ENCODE assay signal across 15 cellular contexts in genomic region chr18:65610939-65611338, GRCh38.
A peak's percentile ranks its signal among the peaks of the same experiment; 100 is the strongest.
DNase-seq lines count a peak whose midpoint lies in the region; ATAC-seq lines count a peak whose summit lies in the region.
"Had no signal": no experiment of that assay in that cellular context is flagged by ENCODE, and none has a peak within 500 bp of the region (broad histone marks: within the 10 kb centered on the region; RNA-seq: fewer than 3 reads in every experiment).

No MANE protein-coding gene starts in this region.

- peaks cover 0 to 3% (median 0%) of the 10 kb centered on the region in 3 donors for H3K36me3 Mint-ChIP-seq in immature natural killer cell

- no peaks in the 10 kb centered on the region for H3K36me3 ChIP-seq in HAP-1 (replicated peaks)
- H3K36me3 ChIP-seq in SK-N-MC (ENCODE audit: insufficient read depth, low read length), result no peaks in the 10 kb centered on the region
- H3K36me3 ChIP-seq in iPS DF 6.9 (ENCODE audit: control insufficient read depth, insufficient read depth, low read length), result no peaks in the 10 kb centered on the region
- no peaks in the 10 kb centered on the region for H3K36me3 ChIP-seq in neuronal stem cell (replicated peaks in 1 of 2; ENCODE audit: control insufficient read depth in 2 of 2, insufficient read depth in 2 of 2, low read length in 2 of 2)

- in situ Hi-C loops in HAP-1 (cut with MboI; ENCODE audit: low sequenced_read_pairs), result no loop called here

- peak overlapping the region; percentile 42; the same call in 1 of the 2 replicates for H3K27ac ChIP-seq in SK-N-MC
- H3K27ac ChIP-seq in iPS DF 6.9 (ENCODE audit: low read length), result no peak overlapping the region
- H3K27ac ChIP-seq in neuronal stem cell (replicated peaks; ENCODE audit: low read length), result no peak overlapping the region
- H3K27ac ChIP-seq: KMS-11 had no signal

- no peak overlapping the region for H3K9ac ChIP-seq in SK-N-MC (ENCODE audit: insufficient read length)
- H3K9ac ChIP-seq in neuronal stem cell (ENCODE audit: low read depth, low read length, poor library complexity), result no peak overlapping the region
- H3K9ac ChIP-seq: KMS-11 had no signal

- no peak overlapping the region for H4K8ac ChIP-seq in neuronal stem cell (ENCODE audit: low read depth, low read length)

- peaks cover 8% of the 10 kb centered on the region for H3K4me1 ChIP-seq in HAP-1
- H3K4me1 ChIP-seq in iPS DF 6.9 (ENCODE audit: control insufficient read depth, insufficient read depth, low read length), result no peaks in the 10 kb centered on the region
- no peaks in the 10 kb centered on the region for H3K4me1 ChIP-seq in neuronal stem cell (ENCODE audit: control insufficient read depth in 2 of 2, insufficient read depth in 1 of 2, low read depth in 1 of 2, low read length in 2 of 2)

- no peak overlapping the region for H2BK15ac ChIP-seq in neuronal stem cell (ENCODE audit: low read length)

- H3K18ac ChIP-seq in neuronal stem cell (ENCODE audit: low read length), result no peak overlapping the region

- no peak overlapping the region for H3K27ac Mint-ChIP-seq in immature natural killer cell
- H3K27ac Mint-ChIP-seq: B cell; CD4-positive, alpha-beta T cell had no signal

- no peak overlapping the region for H2BK120ac ChIP-seq in neuronal stem cell (ENCODE audit: low read depth, low read length)

- H3K4me3 ChIP-seq in HAP-1, result no peak overlapping the region
- H3K4me3 ChIP-seq in SK-N-MC, result no peak overlapping the region
- H3K4me3 ChIP-seq in iPS DF 6.9 (ENCODE audit: low read length), result no peak overlapping the region
- no peak overlapping the region for H3K4me3 ChIP-seq in neuronal stem cell (ENCODE audit: low read length in 2 of 2)

- H2BK5ac ChIP-seq in neuronal stem cell (ENCODE audit: low read length), result no peak overlapping the region

- no peaks in the 10 kb centered on the region for H3K9me3 ChIP-seq in HAP-1
- H3K9me3 ChIP-seq in SK-N-MC (ENCODE audit: low read depth, low read length), result no peaks in the 10 kb centered on the region
- H3K9me3 ChIP-seq in iPS DF 6.9 (ENCODE audit: control insufficient read depth, insufficient read depth, low read length), result no peaks in the 10 kb centered on the region
- no peaks in the 10 kb centered on the region for H3K9me3 ChIP-seq in neuronal stem cell (replicated peaks in 1 of 2; ENCODE audit: control insufficient read depth in 2 of 2, insufficient read depth in 1 of 2, low read depth in 1 of 2, low read length in 2 of 2)

- H3K27me3 ChIP-seq in HAP-1 (ENCODE audit: low read depth), result no peaks in the 10 kb centered on the region
- H3K27me3 ChIP-seq in iPS DF 6.9 (ENCODE audit: control insufficient read depth, insufficient read depth, low read length), result peaks cover 19% of the 10 kb centered on the region
- no peaks in the 10 kb centered on the region for H3K27me3 ChIP-seq in neuronal stem cell (ENCODE audit: control insufficient read depth in 3 of 3, insufficient read depth in 3 of 3, low read depth in 1 of 3, low read length in 3 of 3)

- no CpG with 5 or more reads among the region's 3 CpGs for WGBS in iPS DF 6.9 (ENCODE audit: insufficient coverage, insufficient read length)
- WGBS in neuronal stem cell (ENCODE audit: extremely low coverage in 2 of 2, insufficient read length in 2 of 2, insufficient replicate concordance in 1 of 2), 2 donors, result no CpG with 5 or more reads among the region's 3 CpGs

- no peak overlapping the region for H3K23ac ChIP-seq in neuronal stem cell (ENCODE audit: low read depth, low read length, poor library complexity)

- H3K4me3 Mint-ChIP-seq in immature natural killer cell, result no peak overlapping the region
- H3K4me3 Mint-ChIP-seq: B cell; CD4-positive, alpha-beta T cell had no signal

- H2AK5ac ChIP-seq in neuronal stem cell (ENCODE audit: low read depth, low read length), result no peak overlapping the region

- no peak overlapping the region for H2BK12ac ChIP-seq in neuronal stem cell (ENCODE audit: low read length)

- peak overlapping the region; percentile 77 for H2AFZ ChIP-seq in neuronal stem cell (ENCODE audit: low read length)

- no peak overlapping the region for H4K91ac ChIP-seq in neuronal stem cell (ENCODE audit: low read depth, low read length, poor library complexity)

- H3K79me1 ChIP-seq in neuronal stem cell (ENCODE audit: low read depth, low read length), result no peaks in the 10 kb centered on the region

- H3K4ac ChIP-seq in neuronal stem cell (ENCODE audit: low read length), result no peak overlapping the region

- no peak overlapping the region for H3K4me2 ChIP-seq in neuronal stem cell (ENCODE audit: insufficient read depth, low read length, poor library complexity, severe bottlenecking)
- H3K4me2 ChIP-seq: KMS-11 had no signal

- H3K9me3 Mint-ChIP-seq in immature natural killer cell, result peaks cover 6 to 42% (median 26%) of the 10 kb centered on the region in 6 donors

- H3K27me3 Mint-ChIP-seq in immature natural killer cell (ENCODE audit: low read depth in 3 of 3), result no peaks in the 10 kb centered on the region
- H3K27me3 Mint-ChIP-seq: B cell; CD4-positive, alpha-beta T cell had no signal

- H3K4me1 Mint-ChIP-seq in immature natural killer cell, result no peaks in the 10 kb centered on the region
- H3K4me1 Mint-ChIP-seq: B cell had no signal

- no peak overlapping the region for H3K14ac ChIP-seq in neuronal stem cell (ENCODE audit: low read length)

- peak; percentile 75 to 94 for DNase-seq in HAP-1 (ENCODE audit: low spot score in 2 of 2)
- DNase-seq in SK-N-MC (ENCODE audit: low read depth, low spot score), result peak; percentile 32
- peak; percentile 7 for DNase-seq in iPS DF 6.9 (ENCODE audit: low read depth, low spot score)
- peak; percentile 11 for DNase-seq in neuronal stem cell (ENCODE audit: low spot score)
- DNase-seq in immature natural killer cell, result no peak
- DNase-seq: CD4-positive, alpha-beta T cell; NCI-H1048; NCI-H1436 treated with DMSO at 0.1 percent for 48 hours; NCI-H2029 treated with DMSO at 0.1 percent for 48 hours; NCI-H510A treated with DMSO at 0.1 percent for 48 hours; SHP77 had no signal

- ATAC-seq in GM19395 (IDR thresholded peaks at IDR 0.05; ENCODE audit: unreplicated experiment) (no peak), HG02798 (IDR thresholded peaks at IDR 0.05; ENCODE audit: poor library complexity, unreplicated experiment) (no peak)

Comparison
In these comparisons a context has a peak if more than half of its experiments do, and no peak if none do; other contexts are left out.
1. DNase-seq: peak in HAP-1 (2 of 2), SK-N-MC (single experiment), iPS DF 6.9 (single experiment) and neuronal stem cell (single experiment); none in immature natural killer cell (0 of 3).